Comparison of ENCODE assay signal across 1 cellular context in the genomic region with DNA sequence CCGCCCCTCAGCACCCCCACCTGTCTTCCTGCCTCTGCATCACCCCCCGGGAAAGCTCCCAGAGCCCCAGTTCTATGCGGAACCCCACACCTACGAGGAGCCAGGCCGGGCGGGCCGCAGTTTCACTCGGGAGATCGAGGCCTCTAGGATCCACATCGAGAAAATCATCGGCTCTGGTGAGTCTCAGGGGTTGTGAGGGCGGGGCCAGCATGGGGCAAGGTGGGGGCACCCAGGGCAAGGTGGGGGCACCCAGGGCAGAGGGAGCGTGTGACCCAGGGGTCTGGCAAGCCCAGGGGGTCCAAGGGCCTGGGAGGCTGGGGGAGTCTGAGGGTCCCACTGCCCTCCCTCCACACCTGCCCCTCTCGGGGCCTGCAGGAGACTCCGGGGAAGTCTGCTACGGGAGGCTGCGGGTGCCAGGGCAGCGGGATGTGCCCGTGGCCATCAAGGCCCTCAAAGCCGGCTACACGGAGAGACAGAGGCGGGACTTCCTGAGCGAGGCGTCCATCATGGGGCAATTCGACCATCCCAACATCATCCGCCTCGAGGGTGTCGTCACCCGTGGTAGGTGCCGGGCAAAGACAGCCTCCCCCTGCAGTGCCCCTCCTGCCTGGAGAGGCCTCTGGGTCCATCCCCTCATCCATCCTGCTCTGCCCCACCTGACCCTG.
TF ChIP-seq lines count a peak whose summit lies in the region.

No MANE protein-coding gene starts in this region.

TF ChIP-seq in GM23338, 12 proteins besides CTCF, POLR2A, EP300 and RAD21:
- TF ChIP-seq JUNB (IDR thresholded peaks at IDR 0.05; ENCODE audit: unreplicated experiment) (no peak), POLR2AphosphoS5 (IDR thresholded peaks at IDR 0.05; ENCODE audit: low read depth) (no peak), ZNF331 (CRISPR knock-in tag; IDR thresholded peaks at IDR 0.05; ENCODE audit: low read depth) (no peak)
